In the genomic region with DNA sequence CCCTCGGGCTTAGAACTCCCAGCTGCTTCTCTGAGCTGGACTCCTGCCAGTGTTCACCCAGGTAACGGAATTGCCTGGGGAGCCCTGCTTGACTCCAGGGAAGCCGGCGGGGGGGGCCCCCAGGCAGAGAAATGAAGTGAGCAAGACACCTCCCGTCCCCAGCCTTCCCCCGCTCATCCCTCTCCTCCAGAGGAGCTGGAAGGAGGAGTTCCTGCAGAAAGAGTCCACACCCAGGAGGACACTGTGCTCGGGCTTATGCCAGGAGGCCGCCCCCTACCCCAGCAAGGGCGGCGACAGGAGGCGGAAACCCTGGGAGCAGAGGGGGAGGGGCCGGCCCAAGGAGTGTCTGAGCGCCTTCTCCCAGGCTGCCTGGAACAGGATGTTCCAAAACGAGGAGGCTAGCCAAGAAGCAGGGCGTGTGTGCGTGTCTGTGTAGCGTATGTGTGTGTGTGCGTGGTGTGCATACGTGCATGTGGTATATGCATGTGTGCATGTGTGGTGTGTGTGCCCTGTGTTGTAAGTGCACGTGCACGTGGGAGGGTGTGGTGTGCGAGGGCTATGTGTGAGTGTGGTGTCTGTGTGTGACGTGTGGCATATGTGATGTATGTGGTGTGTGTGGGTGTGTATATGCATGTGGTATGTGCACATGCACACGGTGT, we compare ENCODE assay signal across 1 cellular context.
TF ChIP-seq lines count a peak whose summit lies in the region.

No MANE protein-coding gene starts in this region.

TF ChIP-seq in HEK293, 187 proteins besides CTCF, POLR2A, EP300 and RAD21 (continued from another document and continues in another):
- TF ChIP-seq, protein P1, sequence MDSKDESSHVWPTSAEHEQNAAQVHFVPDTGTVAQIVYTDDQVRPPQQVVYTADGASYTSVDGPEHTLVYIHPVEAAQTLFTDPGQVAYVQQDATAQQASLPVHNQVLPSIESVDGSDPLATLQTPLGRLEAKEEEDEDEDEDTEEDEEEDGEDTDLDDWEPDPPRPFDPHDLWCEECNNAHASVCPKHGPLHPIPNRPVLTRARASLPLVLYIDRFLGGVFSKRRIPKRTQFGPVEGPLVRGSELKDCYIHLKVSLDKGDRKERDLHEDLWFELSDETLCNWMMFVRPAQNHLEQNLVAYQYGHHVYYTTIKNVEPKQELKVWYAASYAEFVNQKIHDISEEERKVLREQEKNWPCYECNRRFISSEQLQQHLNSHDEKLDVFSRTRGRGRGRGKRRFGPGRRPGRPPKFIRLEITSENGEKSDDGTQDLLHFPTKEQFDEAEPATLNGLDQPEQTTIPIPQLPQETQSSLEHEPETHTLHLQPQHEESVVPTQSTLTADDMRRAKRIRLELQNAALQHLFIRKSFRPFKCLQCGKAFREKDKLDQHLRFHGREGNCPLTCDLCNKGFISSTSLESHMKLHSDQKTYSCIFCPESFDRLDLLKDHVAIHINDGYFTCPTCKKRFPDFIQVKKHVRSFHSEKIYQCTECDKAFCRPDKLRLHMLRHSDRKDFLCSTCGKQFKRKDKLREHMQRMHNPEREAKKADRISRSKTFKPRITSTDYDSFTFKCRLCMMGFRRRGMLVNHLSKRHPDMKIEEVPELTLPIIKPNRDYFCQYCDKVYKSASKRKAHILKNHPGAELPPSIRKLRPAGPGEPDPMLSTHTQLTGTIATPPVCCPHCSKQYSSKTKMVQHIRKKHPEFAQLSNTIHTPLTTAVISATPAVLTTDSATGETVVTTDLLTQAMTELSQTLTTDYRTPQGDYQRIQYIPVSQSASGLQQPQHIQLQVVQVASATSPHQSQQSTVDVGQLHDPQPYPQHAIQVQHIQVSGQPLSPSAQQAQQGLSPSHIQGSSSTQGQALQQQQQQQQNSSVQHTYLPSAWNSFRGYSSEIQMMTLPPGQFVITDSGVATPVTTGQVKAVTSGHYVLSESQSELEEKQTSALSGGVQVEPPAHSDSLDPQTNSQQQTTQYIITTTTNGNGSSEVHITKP (tag by site-specific recombination; IDR thresholded peaks at IDR 0.05) = 0 out of 2 replicates have a peak, but pooled peaks have one; percentile 8
- no peak for TF ChIP-seq GFI1B (tag by site-specific recombination; IDR thresholded peaks at IDR 0.05)
- TF ChIP-seq ZNF580 (tag by site-specific recombination; IDR thresholded peaks at IDR 0.05) = no peak
- TF ChIP-seq ZNF600 (tag by site-specific recombination; IDR thresholded peaks at IDR 0.05) = peak; percentile 74
- TF ChIP-seq ZBTB48 (tag by site-specific recombination; IDR thresholded peaks at IDR 0.05) = no peak
- no peak for TF ChIP-seq ZNF292 (tag by site-specific recombination; IDR thresholded peaks at IDR 0.05; ENCODE audit: borderline replicate concordance, low read depth)
- TF ChIP-seq SP3 (tag by site-specific recombination; IDR thresholded peaks at IDR 0.05) = no peak
- TF ChIP-seq ZNF785 (tag by site-specific recombination; IDR thresholded peaks at IDR 0.05) = no peak
- TF ChIP-seq ZBTB49 (tag by site-specific recombination; IDR thresholded peaks at IDR 0.05; ENCODE audit: low read depth) = no peak
- TF ChIP-seq ZNF221 (tag by site-specific recombination; IDR thresholded peaks at IDR 0.05; ENCODE audit: borderline replicate concordance) = no peak
- TF ChIP-seq ZNF416 (tag by site-specific recombination; IDR thresholded peaks at IDR 0.05) = no peak
- TF ChIP-seq ZNF184 (tag by site-specific recombination; IDR thresholded peaks at IDR 0.05) = no peak
- no peak for TF ChIP-seq ZBTB1 (tag by site-specific recombination; IDR thresholded peaks at IDR 0.05)
- TF ChIP-seq ZNF626 (tag by site-specific recombination; IDR thresholded peaks at IDR 0.05) = no peak
- TF ChIP-seq ELK4 (IDR thresholded peaks at IDR 0.05; ENCODE audit: borderline replicate concordance, low read depth, low read length) = no peak
- TF ChIP-seq ZNF394 (tag by site-specific recombination; IDR thresholded peaks at IDR 0.05; ENCODE audit: borderline replicate concordance) = 0 out of 2 replicates have a peak, but pooled peaks have one; percentile 23
- TF ChIP-seq, protein P2, sequence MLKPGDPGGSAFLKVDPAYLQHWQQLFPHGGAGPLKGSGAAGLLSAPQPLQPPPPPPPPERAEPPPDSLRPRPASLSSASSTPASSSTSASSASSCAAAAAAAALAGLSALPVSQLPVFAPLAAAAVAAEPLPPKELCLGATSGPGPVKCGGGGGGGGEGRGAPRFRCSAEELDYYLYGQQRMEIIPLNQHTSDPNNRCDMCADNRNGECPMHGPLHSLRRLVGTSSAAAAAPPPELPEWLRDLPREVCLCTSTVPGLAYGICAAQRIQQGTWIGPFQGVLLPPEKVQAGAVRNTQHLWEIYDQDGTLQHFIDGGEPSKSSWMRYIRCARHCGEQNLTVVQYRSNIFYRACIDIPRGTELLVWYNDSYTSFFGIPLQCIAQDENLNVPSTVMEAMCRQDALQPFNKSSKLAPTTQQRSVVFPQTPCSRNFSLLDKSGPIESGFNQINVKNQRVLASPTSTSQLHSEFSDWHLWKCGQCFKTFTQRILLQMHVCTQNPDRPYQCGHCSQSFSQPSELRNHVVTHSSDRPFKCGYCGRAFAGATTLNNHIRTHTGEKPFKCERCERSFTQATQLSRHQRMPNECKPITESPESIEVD (tag by site-specific recombination; IDR thresholded peaks at IDR 0.05) = no peak
- no peak for TF ChIP-seq YY1 (tag by site-specific recombination; IDR thresholded peaks at IDR 0.05)
- TF ChIP-seq ZNF112 (tag by site-specific recombination; IDR thresholded peaks at IDR 0.05) = no peak
- TF ChIP-seq ZNF146 (tag by site-specific recombination; IDR thresholded peaks at IDR 0.05) = no peak
- TF ChIP-seq, protein P3, sequence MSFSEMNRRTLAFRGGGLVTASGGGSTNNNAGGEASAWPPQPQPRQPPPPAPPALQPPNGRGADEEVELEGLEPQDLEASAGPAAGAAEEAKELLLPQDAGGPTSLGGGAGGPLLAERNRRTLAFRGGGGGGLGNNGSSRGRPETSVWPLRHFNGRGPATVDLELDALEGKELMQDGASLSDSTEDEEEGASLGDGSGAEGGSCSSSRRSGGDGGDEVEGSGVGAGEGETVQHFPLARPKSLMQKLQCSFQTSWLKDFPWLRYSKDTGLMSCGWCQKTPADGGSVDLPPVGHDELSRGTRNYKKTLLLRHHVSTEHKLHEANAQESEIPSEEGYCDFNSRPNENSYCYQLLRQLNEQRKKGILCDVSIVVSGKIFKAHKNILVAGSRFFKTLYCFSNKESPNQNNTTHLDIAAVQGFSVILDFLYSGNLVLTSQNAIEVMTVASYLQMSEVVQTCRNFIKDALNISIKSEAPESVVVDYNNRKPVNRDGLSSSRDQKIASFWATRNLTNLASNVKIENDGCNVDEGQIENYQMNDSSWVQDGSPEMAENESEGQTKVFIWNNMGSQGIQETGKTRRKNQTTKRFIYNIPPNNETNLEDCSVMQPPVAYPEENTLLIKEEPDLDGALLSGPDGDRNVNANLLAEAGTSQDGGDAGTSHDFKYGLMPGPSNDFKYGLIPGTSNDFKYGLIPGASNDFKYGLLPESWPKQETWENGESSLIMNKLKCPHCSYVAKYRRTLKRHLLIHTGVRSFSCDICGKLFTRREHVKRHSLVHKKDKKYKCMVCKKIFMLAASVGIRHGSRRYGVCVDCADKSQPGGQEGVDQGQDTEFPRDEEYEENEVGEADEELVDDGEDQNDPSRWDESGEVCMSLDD (tag by site-specific recombination; IDR thresholded peaks at IDR 0.05) = no peak
- no peak for TF ChIP-seq SETDB1 (IDR thresholded peaks at IDR 0.05; ENCODE audit: insufficient read length, low read length)
- TF ChIP-seq ZNF837 (tag by site-specific recombination; IDR thresholded peaks at IDR 0.05) = no peak
- no peak for TF ChIP-seq ZBTB20 (tag by site-specific recombination; IDR thresholded peaks at IDR 0.05)
- no peak for TF ChIP-seq ZNF501 (tag by site-specific recombination; IDR thresholded peaks at IDR 0.05)
- TF ChIP-seq ZNF350 (tag by site-specific recombination; IDR thresholded peaks at IDR 0.05) = no peak
- TF ChIP-seq ZNF391 (tag by site-specific recombination; IDR thresholded peaks at IDR 0.05; ENCODE audit: borderline replicate concordance, low read depth) = no peak
- TF ChIP-seq KLF8 (tag by site-specific recombination; IDR thresholded peaks at IDR 0.05) = no peak
- no peak for TF ChIP-seq BCL11B (tag by site-specific recombination; IDR thresholded peaks at IDR 0.05; ENCODE audit: low read depth)
- TF ChIP-seq HOXC10 (CRISPR knock-in tag; IDR thresholded peaks at IDR 0.05) = no peak
- no peak for TF ChIP-seq SALL2 (tag by site-specific recombination; IDR thresholded peaks at IDR 0.05; ENCODE audit: borderline replicate concordance)
- no peak for TF ChIP-seq TRIM28 (IDR thresholded peaks at IDR 0.05; ENCODE audit: borderline replicate concordance, low read length)
- TF ChIP-seq ZNF558 (tag by site-specific recombination; IDR thresholded peaks at IDR 0.05) = no peak
- no peak for TF ChIP-seq OVOL3 (tag by site-specific recombination; IDR thresholded peaks at IDR 0.05)
- TF ChIP-seq ZNF629 (tag by site-specific recombination; IDR thresholded peaks at IDR 0.05) = no peak
- no peak for TF ChIP-seq ZNF777 (tag by site-specific recombination; IDR thresholded peaks at IDR 0.05; ENCODE audit: borderline replicate concordance)
- TF ChIP-seq ZSCAN30 (tag by site-specific recombination; IDR thresholded peaks at IDR 0.05) = no peak
- peak; percentile 81 for TF ChIP-seq GLIS2 (tag by site-specific recombination; IDR thresholded peaks at IDR 0.05)
- TF ChIP-seq ZBTB44 (tag by site-specific recombination; IDR thresholded peaks at IDR 0.05) = no peak
- TF ChIP-seq ZNF768 (tag by site-specific recombination; IDR thresholded peaks at IDR 0.05) = no peak
- no peak for TF ChIP-seq ZNF174 (tag by site-specific recombination; IDR thresholded peaks at IDR 0.05)
- TF ChIP-seq, protein P4, sequence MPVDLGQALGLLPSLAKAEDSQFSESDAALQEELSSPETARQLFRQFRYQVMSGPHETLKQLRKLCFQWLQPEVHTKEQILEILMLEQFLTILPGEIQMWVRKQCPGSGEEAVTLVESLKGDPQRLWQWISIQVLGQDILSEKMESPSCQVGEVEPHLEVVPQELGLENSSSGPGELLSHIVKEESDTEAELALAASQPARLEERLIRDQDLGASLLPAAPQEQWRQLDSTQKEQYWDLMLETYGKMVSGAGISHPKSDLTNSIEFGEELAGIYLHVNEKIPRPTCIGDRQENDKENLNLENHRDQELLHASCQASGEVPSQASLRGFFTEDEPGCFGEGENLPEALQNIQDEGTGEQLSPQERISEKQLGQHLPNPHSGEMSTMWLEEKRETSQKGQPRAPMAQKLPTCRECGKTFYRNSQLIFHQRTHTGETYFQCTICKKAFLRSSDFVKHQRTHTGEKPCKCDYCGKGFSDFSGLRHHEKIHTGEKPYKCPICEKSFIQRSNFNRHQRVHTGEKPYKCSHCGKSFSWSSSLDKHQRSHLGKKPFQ (tag by site-specific recombination; IDR thresholded peaks at IDR 0.05) = peak; percentile 90
- TF ChIP-seq BCL11A (tag by site-specific recombination; IDR thresholded peaks at IDR 0.05; ENCODE audit: low read depth) = no peak
- no peak for TF ChIP-seq ZNF843 (tag by site-specific recombination; IDR thresholded peaks at IDR 0.05)
- TF ChIP-seq ZNF157 (tag by site-specific recombination; IDR thresholded peaks at IDR 0.05) = no peak
- no peak for TF ChIP-seq ZSCAN16 (tag by site-specific recombination; IDR thresholded peaks at IDR 0.05)
- no peak for TF ChIP-seq ZNF354C (tag by site-specific recombination; IDR thresholded peaks at IDR 0.05; ENCODE audit: borderline replicate concordance, low read depth)
- TF ChIP-seq ZNF514 (tag by site-specific recombination; IDR thresholded peaks at IDR 0.05) = no peak
- TF ChIP-seq ZNF248 (tag by site-specific recombination; IDR thresholded peaks at IDR 0.05) = no peak
